19 cellular contexts compared by ENCODE assay signal in genomic region chr1:198959032-198959431, GRCh38.
"Had no signal": no experiment of that assay in that cellular context is flagged by ENCODE, and none has a peak within 500 bp of the region (broad histone marks: within the 10 kb centered on the region; RNA-seq: fewer than 3 reads in every experiment).

No MANE protein-coding gene starts in this region.

- H3K27me3 Mint-ChIP-seq: activated CD8-positive, alpha-beta memory T cell treated with anti-CD3 and anti-CD28 coated beads, Interleukin-2, amount 10 ng/mL, durations not matched to agents 7 days and 5 days; dendritic cell treated with granulocyte-macrophage colony-stimulating factor and Interleukin-4, amounts not matched to agents 40 ng/mL and 50 ng/mL, for 4 days; natural killer cell treated with Interleukin-12 subunit alpha and Interleukin-12 subunit beta and Interleukin-15 and Interleukin-18, amount 100 ng/mL, for 72 hours; stimulated activated naive B cell treated with anti-CD40 and anti-IgM and Interleukin-4, amounts not matched to agents 10 μg/mL and 1 μg/mL and 100 μg/mL, for 72 hours had no signal

- DNase-seq: activated CD4-positive, alpha-beta T cell treated with anti-CD3 and anti-CD28 coated beads for 4 hours; activated CD8-positive, alpha-beta memory T cell treated with anti-CD3 and anti-CD28 coated beads, Interleukin-2, amount 10 ng/mL, durations not matched to agents 7 days and 5 days; aorta; cerebellar nuclear complex; effector memory CD4-positive, alpha-beta T cell; foreskin keratinocyte; left ventricle myocardium superior; mesenchymal stem cell; occipital lobe; right cardiac atrium; stimulated activated CD4-positive, alpha-beta T cell treated with anti-CD3 and anti-CD28 coated beads, Interleukin-15, amount 100 ng/mL, for 24 hours; stimulated activated CD4-positive, alpha-beta T cell treated with anti-CD3 and anti-CD28 coated beads, Interleukin-4, amount 100 ng/mL, for 1 hour; stimulated activated naive B cell treated with anti-CD40 and anti-IgM and Interleukin-4, amounts not matched to agents 10 μg/mL and 1 μg/mL and 100 μg/mL, for 72 hours; thyroid gland; uterus had no signal

- ATAC-seq: activated CD8-positive, alpha-beta memory T cell treated with anti-CD3 and anti-CD28 coated beads, Interleukin-2, amount 10 ng/mL, durations not matched to agents 7 days and 5 days; foreskin keratinocyte; left ventricle myocardium superior; natural killer cell treated with Interleukin-12 subunit alpha and Interleukin-12 subunit beta and Interleukin-15 and Interleukin-18, amount 100 ng/mL, for 72 hours; right cardiac atrium; stimulated activated naive B cell treated with anti-CD40 and anti-IgM and Interleukin-4, amounts not matched to agents 10 μg/mL and 1 μg/mL and 100 μg/mL, for 72 hours had no signal

- H3K27ac ChIP-seq: foreskin keratinocyte, prostate gland, skin epidermis, thyroid gland, uterus had no signal

- H3K27ac Mint-ChIP-seq: activated CD8-positive, alpha-beta memory T cell treated with anti-CD3 and anti-CD28 coated beads, Interleukin-2, amount 10 ng/mL, durations not matched to agents 7 days and 5 days; dendritic cell treated with granulocyte-macrophage colony-stimulating factor and Interleukin-4, amounts not matched to agents 40 ng/mL and 50 ng/mL, for 4 days; natural killer cell treated with Interleukin-12 subunit alpha and Interleukin-12 subunit beta and Interleukin-15 and Interleukin-18, amount 100 ng/mL, for 72 hours; stimulated activated naive B cell treated with anti-CD40 and anti-IgM and Interleukin-4, amounts not matched to agents 10 μg/mL and 1 μg/mL and 100 μg/mL, for 72 hours had no signal

- H3K4me1 ChIP-seq: foreskin keratinocyte, prostate gland, thyroid gland, uterus had no signal

- H3K9me3 ChIP-seq: prostate gland, thyroid gland, uterus had no signal

- H3K4me3 ChIP-seq: prostate gland, skin epidermis, thyroid gland, uterus had no signal

- H3K27me3 ChIP-seq: foreskin keratinocyte, thyroid gland, uterus had no signal

- H3K36me3 ChIP-seq: prostate gland, thyroid gland, uterus had no signal

- H3K4me3 Mint-ChIP-seq: activated CD8-positive, alpha-beta memory T cell treated with anti-CD3 and anti-CD28 coated beads, Interleukin-2, amount 10 ng/mL, durations not matched to agents 7 days and 5 days; dendritic cell treated with granulocyte-macrophage colony-stimulating factor and Interleukin-4, amounts not matched to agents 40 ng/mL and 50 ng/mL, for 4 days; natural killer cell treated with Interleukin-12 subunit alpha and Interleukin-12 subunit beta and Interleukin-15 and Interleukin-18, amount 100 ng/mL, for 72 hours; stimulated activated naive B cell treated with anti-CD40 and anti-IgM and Interleukin-4, amounts not matched to agents 10 μg/mL and 1 μg/mL and 100 μg/mL, for 72 hours had no signal
